Comparison of ENCODE assay signal across 8 cellular contexts in the genomic region with DNA sequence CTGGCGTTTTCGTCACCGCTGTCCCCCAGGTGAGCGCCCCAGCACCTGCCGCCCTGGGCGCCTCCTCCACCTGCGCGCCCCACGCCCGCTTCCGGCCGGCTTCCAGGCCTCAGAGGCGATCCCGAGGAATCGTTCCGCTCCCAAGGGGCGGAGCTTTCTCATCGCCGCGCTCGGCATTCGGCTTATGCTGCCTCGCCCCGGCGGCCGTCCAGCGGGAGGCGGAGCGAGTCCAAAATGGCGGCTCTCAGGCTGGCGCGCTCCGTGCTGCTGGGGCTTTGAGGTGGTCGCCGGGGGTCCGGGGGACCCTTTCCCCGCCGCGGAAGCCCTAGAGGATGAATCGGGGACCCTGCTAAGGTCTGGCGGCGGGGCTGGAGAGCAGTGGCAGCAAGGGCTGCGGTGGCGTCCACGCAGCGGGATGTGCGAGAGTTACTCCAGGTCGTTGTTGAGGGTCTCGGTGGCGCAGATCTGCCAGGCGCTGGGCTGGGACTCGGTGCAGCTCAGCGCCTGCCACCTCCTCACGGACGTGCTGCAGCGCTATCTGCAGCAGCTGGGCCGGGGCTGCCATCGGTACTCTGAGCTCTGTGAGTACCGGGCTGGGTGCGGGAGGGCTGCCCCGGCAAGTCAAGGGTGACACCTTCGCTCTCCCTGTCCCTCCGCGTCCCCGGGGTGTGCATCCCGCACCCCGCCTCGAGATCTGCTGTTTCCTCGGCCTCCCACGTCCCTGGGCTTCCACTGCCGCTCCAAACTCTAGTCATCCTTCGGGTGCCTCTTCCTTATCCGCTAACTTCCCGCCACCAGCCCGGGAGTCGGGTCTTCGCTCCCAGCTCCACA. TPM values are rescaled to one million over a fixed set of nuclear protein-coding genes. Genes with fewer than 3 reads are reported as not detected.
DNase-seq lines count a peak whose midpoint lies in the region; ATAC-seq and TF ChIP-seq lines count a peak whose summit lies in the region.

Gene TAF3 (plus strand): TSS at position 211 of the 831 bp plus-strand sequence. CDS start 205 bp downstream, at position 416.

- H4K5ac ChIP-seq in IMR-90 (ENCODE audit: low read depth, low read length) = peak within 1 kb of the TSS; percentile 65; the same call in 1 of the 2 replicates

- ATAC-seq in GM21576 (IDR thresholded peaks at IDR 0.05; ENCODE audit: unreplicated experiment) = peak; percentile 85
- ATAC-seq in IMR-90 (ENCODE audit: low read depth) = peak; percentile 98
- peak; percentile 92 to 95 for ATAC-seq in activated T-cell treated with anti-CD3 and anti-CD28 coated beads, Interleukin-2, amount 50 U/mL, for 4 hours

- POLR2A ChIA-PET in IMR-90 (lab: Charles Lee; ENCODE audit: unreplicated experiment) = no interaction called here

- peaks cover 33% of the 10 kb centered on the region for H3K4me1 Mint-ChIP-seq in activated T-cell treated with anti-CD3 and anti-CD28 coated beads, Interleukin-2, amount 50 U/mL, for 4 hours (ENCODE audit: low read depth)

- DNase-seq in DMS79 (lab: John Stamatoyannopoulos, UW) (peak; percentile 62), IMR-90 (peak; percentile 82), esophagus muscularis mucosa (ENCODE audit: extremely low spot score) (peak; percentile 94)
- peak; percentile 89 for DNase-seq in activated T-cell treated with anti-CD3 and anti-CD28 coated beads, Interleukin-2, amount 50 U/mL, for 4 hours
- peak; percentile 83 to 86 for DNase-seq in stimulated activated CD8-positive, alpha-beta memory T cell treated with anti-CD3 and anti-CD28 coated beads, Interleukin-7, amount 100 ng/mL, for 1 hour (ENCODE audit: low read depth in 2 of 2)

- no peaks in the 10 kb centered on the region for H3K9me3 Mint-ChIP-seq in activated T-cell treated with anti-CD3 and anti-CD28 coated beads, Interleukin-2, amount 50 U/mL, for 4 hours

- no peak within 1 kb of the TSS for H3K56ac ChIP-seq in IMR-90 (ENCODE audit: extremely low read depth, insufficient read depth, low read length)

- peak within 1 kb of the TSS; percentile 30 to 95 for H4K8ac ChIP-seq in IMR-90 (ENCODE audit: low read depth in 2 of 2, low read length in 2 of 2)

- H2AFZ ChIP-seq in IMR-90 (replicated peaks; ENCODE audit: low read length, poor library complexity) = peak within 1 kb of the TSS; percentile 98

- BruUV-seq in IMR-90 (replicated peaks; lab: Mats Ljungman, UMichigan) = no TSS peak

- H2BK120ac ChIP-seq in IMR-90 (ENCODE audit: low read depth, low read length) = no peak within 1 kb of the TSS

- H3K27me3 ChIP-seq in IMR-90 (ENCODE audit: control insufficient read depth, insufficient read depth, low read length) (peaks cover 13% of the 10 kb centered on the region; the same call in 1 of the 2 replicates), esophagus muscularis mucosa (no peaks in the 10 kb centered on the region), muscle layer of duodenum (ENCODE audit: low read depth, low read length) (no peaks in the 10 kb centered on the region)

- H3K36me3 Mint-ChIP-seq in activated T-cell treated with anti-CD3 and anti-CD28 coated beads, Interleukin-2, amount 50 U/mL, for 4 hours (ENCODE audit: insufficient read depth) = peaks cover 5% of the 10 kb centered on the region

- H3K23ac ChIP-seq in IMR-90 (ENCODE audit: low read depth, low read length) = peak within 1 kb of the TSS; percentile 70

- peaks cover 5 to 23% of the 10 kb centered on the region in 2 experiments for H3K79me1 ChIP-seq in IMR-90 (ENCODE audit: low read depth in 1 of 2, low read length in 2 of 2)

- H4K91ac ChIP-seq in IMR-90 (ENCODE audit: insufficient read depth, low read depth, low read length) = no peak within 1 kb of the TSS

- no peak within 1 kb of the TSS; the same call in 1 of the 2 replicates for H3K18ac ChIP-seq in IMR-90 (ENCODE audit: low read depth, low read length)

- H3K4ac ChIP-seq in IMR-90 (ENCODE audit: low read depth, low read length) = 0 out of 2 replicates have a peak within 1 kb of the TSS, but pooled peaks have one; percentile 51

- intact Hi-C loops in IMR-90 (cut with micrococcal nuclease) = no loop called here
- intact Hi-C loops in esophagus muscularis mucosa (cut with DNase I) = loop anchor here (2.0 kb wide), 1 partner anchor 30 kb away; the partner anchor contains the start of gene ATP5F1C

- TF ChIP-seq POLR2A in IMR-90 (IDR thresholded peaks at IDR 0.05; ENCODE audit: low read depth, low read length) (peak; percentile 58), esophagus muscularis mucosa (IDR thresholded peaks at IDR 0.05; ENCODE audit: low read depth) (no peak)

- peak within 1 kb of the TSS; percentile 50 for H3K14ac ChIP-seq in IMR-90 (replicated peaks; ENCODE audit: low read depth, low read length)

- peak within 1 kb of the TSS; percentile 77 for H2AK9ac ChIP-seq in IMR-90 (replicated peaks; ENCODE audit: low read depth, low read length, poor library complexity)

- peak within 1 kb of the TSS; percentile 76 for H3K9ac ChIP-seq in IMR-90 (ENCODE audit: low read depth, low read length)

- TF ChIP-seq CTCF in IMR-90 (conservative IDR thresholded peaks at IDR 0.05; ENCODE audit: low read depth, low read length) (no peak), esophagus muscularis mucosa (IDR thresholded peaks at IDR 0.05) (no peak)

- H3K4me1 ChIP-seq in IMR-90 (ENCODE audit: control insufficient read depth, insufficient read depth, low read length) = no peaks in the 10 kb centered on the region
- peaks cover 17 to 29% (median 18%) of the 10 kb centered on the region in 4 donors for H3K4me1 ChIP-seq in esophagus muscularis mucosa
- H3K4me1 ChIP-seq in muscle layer of duodenum (ENCODE audit: control insufficient read depth in 1 of 2, insufficient read depth in 2 of 2, low read length in 2 of 2) = peaks cover 12 to 16% of the 10 kb centered on the region in 2 donors

- H3K27ac ChIP-seq in IMR-90 (ENCODE audit: insufficient read depth, low read length) = peak within 1 kb of the TSS; percentile 67
- peak within 1 kb of the TSS; percentile 75 to 79 (median 78) for H3K27ac ChIP-seq in esophagus muscularis mucosa (replicated peaks in 1 of 4)
- H3K27ac ChIP-seq in muscle layer of duodenum (ENCODE audit: low read length) = peak within 1 kb of the TSS; percentile 3

- H3K4me3 ChIP-seq in IMR-90 (ENCODE audit: insufficient read depth, low read depth, low read length) (peak within 1 kb of the TSS; percentile 93), esophagus muscularis mucosa (peak within 1 kb of the TSS; percentile 80 to 100 (median 89)), muscle layer of duodenum (ENCODE audit: low read depth in 1 of 2, low read length in 2 of 2) (peak within 1 kb of the TSS; percentile 95 to 100)

- peak within 1 kb of the TSS; percentile 31 for H2BK5ac ChIP-seq in IMR-90 (ENCODE audit: low read depth, low read length, poor library complexity, severe bottlenecking)

- no peaks in the 10 kb centered on the region for H3K9me1 ChIP-seq in IMR-90 (ENCODE audit: insufficient read depth, low read length)

- dilution Hi-C loops in IMR-90 (cut with HindIII; ENCODE audit: low sequenced_read_pairs, unreplicated experiment) = no loop called here

- H3K36me3 ChIP-seq in IMR-90 (ENCODE audit: control insufficient read depth, insufficient read depth, low read length) = no peaks in the 10 kb centered on the region; the same call in 1 of the 2 replicates
- H3K36me3 ChIP-seq in esophagus muscularis mucosa = peaks cover 0 to 20% (median 3%) of the 10 kb centered on the region in 4 donors
- no peaks in the 10 kb centered on the region for H3K36me3 ChIP-seq in muscle layer of duodenum (ENCODE audit: control insufficient read depth in 1 of 2, insufficient read depth in 2 of 2, low read length in 2 of 2)

- H2AK5ac ChIP-seq in IMR-90 (ENCODE audit: low read depth, low read length) = no peak within 1 kb of the TSS

- H3K27me3 Mint-ChIP-seq in activated T-cell treated with anti-CD3 and anti-CD28 coated beads, Interleukin-2, amount 50 U/mL, for 4 hours (ENCODE audit: low read depth) = peaks cover 4% of the 10 kb centered on the region

- H4K20me1 ChIP-seq in IMR-90 (ENCODE audit: insufficient read depth, low read length) = peaks cover 3% of the 10 kb centered on the region; the same call in 1 of the 2 replicates

- no peak within 1 kb of the TSS for H2BK15ac ChIP-seq in IMR-90 (ENCODE audit: low read depth, low read length)

- TF ChIP-seq EP300 in esophagus muscularis mucosa (IDR thresholded peaks at IDR 0.05) = no peak

- CTCF ChIA-PET in IMR-90 (lab: Yijun Ruan, JAX) = interaction anchor here (1.0 kb wide), 1 partner anchor 10 kb away, joined by 3 read pairs; no protein-coding TSS in a partner anchor

- WGBS in IMR-90 (ENCODE audit: extremely low coverage in 2 of 2, insufficient read length in 1 of 2), 2 experiments = 0% methylated on average over 31 of the region's 77 CpGs; no CpG with 5 or more reads in 1 of the 2 experiments
- under 1% methylated on average over 39 of the region's 77 CpGs for WGBS in esophagus muscularis mucosa

- H3K9me3 ChIP-seq in IMR-90 (ENCODE audit: control insufficient read depth, insufficient read depth, low read length) (no peaks in the 10 kb centered on the region), esophagus muscularis mucosa (no peaks in the 10 kb centered on the region), muscle layer of duodenum (ENCODE audit: control insufficient read depth in 1 of 2, low read length in 2 of 2) (no peaks in the 10 kb centered on the region)

- peak within 1 kb of the TSS; percentile 99 for H3K4me2 ChIP-seq in IMR-90 (ENCODE audit: low read depth, low read length)

- no peak; the same call in 1 of the 2 replicates for TF ChIP-seq RAD21 in IMR-90 (IDR thresholded peaks at IDR 0.05; ENCODE audit: low read length)

- no peak within 1 kb of the TSS for H2BK20ac ChIP-seq in IMR-90 (ENCODE audit: low read depth, low read length)

- peak within 1 kb of the TSS; percentile 93 for H3K4me3 Mint-ChIP-seq in activated T-cell treated with anti-CD3 and anti-CD28 coated beads, Interleukin-2, amount 50 U/mL, for 4 hours

- in situ Hi-C loops in IMR-90 (cut with MboI; ENCODE audit: low sequenced_read_pairs) = no loop called here

TF ChIP-seq in IMR-90, 13 proteins besides CTCF, POLR2A, EP300 and RAD21 (continues in another document):
- TF ChIP-seq MAFK (IDR thresholded peaks at IDR 0.05; ENCODE audit: low read depth, low read length) = no peak
- TF ChIP-seq RFX5 (IDR thresholded peaks at IDR 0.05; ENCODE audit: low read depth, low read length) = no peak
- no peak for TF ChIP-seq SMC3 (IDR thresholded peaks at IDR 0.05; ENCODE audit: low read depth, low read length)

RNA-seq across cellular contexts. Expression of gene TAF3, which starts in this region (rescaled TPM):
- total RNA-seq in IMR-90 (2012; rRNA removed) = 1.4 TPM in 2 replicates
- polyA plus RNA-seq in IMR-90 (2012; rRNA removed) = 2.2 and 2.3 TPM in 2 replicates
- polyA plus RNA-seq in IMR-90 (2012; cell fraction: cytosol; rRNA removed) = 1.4 and 1.6 TPM in 2 replicates
- 1.4 and 2.0 TPM in 2 replicates for polyA plus RNA-seq in IMR-90 (2012; cell fraction: nucleus; rRNA removed; ENCODE audit: low replicate concordance)
- polyA plus RNA-seq in PFSK-1 (2012; ENCODE audit: insufficient read length, low read depth) = 6.2 TPM
- 10 to 100 TPM; 21.0 to 22.2 (median 22.0) TPM for total RNA-seq in activated T-cell treated with anti-CD3 and anti-CD28 coated beads, Interleukin-2, amount 50 U/mL, for 4 hours
- 10 to 100 TPM in 3 of 4 donors, 1 to 10 TPM in 1; 8.8 to 11.2 (median 10.7) TPM for total RNA-seq in esophagus muscularis mucosa

Comparison
In these comparisons a context has a peak if more than half of its experiments do, and no peak if none do; other contexts are left out.
1. Peak in every context shown above with its lines: DNase-seq, ATAC-seq, H3K4me3 ChIP-seq and H3K27ac ChIP-seq.
2. H3K27ac ChIP-seq: peak in every context shown above with its lines; median percentile 78 in esophagus muscularis mucosa; 67 in IMR-90; 3 in muscle layer of duodenum.